19 cellular contexts compared by ENCODE assay signal in genomic region chr1:1895456-1896333, GRCh38. TPM values are rescaled to one million over a fixed set of nuclear protein-coding genes. Genes with fewer than 3 reads are reported as not detected.
DNase-seq lines count a peak whose midpoint lies in the region; ATAC-seq and TF ChIP-seq lines count a peak whose summit lies in the region.
"Had no signal": no experiment of that assay in that cellular context is flagged by ENCODE, and none has a peak within 500 bp of the region (broad histone marks: within the 10 kb centered on the region; RNA-seq: fewer than 3 reads in every experiment).

No MANE protein-coding gene starts in this region.

- TF ChIP-seq POLR2A in stomach (IDR thresholded peaks at IDR 0.05): no peak

- CTCF ChIA-PET in OCI-LY7 (lab: Charles Lee; ENCODE audit: unreplicated experiment): interaction anchor here (2.0 kb wide), 1 partner anchor 11 kb away, joined by 8 read pairs; no protein-coding TSS in a partner anchor

- no TSS peak for BruUV-seq in OCI-LY7 (replicated peaks; lab: Mats Ljungman, UMichigan)

- H3K4me1 ChIP-seq in OCI-LY7 (ENCODE audit: insufficient read depth, low read length, poor library complexity, severe bottlenecking): peaks cover 83% of the 10 kb centered on the region
- peaks cover 13 to 53% (median 48%) of the 10 kb centered on the region in 4 donors for H3K4me1 ChIP-seq in stomach

- no peak overlapping the region for H3K27ac Mint-ChIP-seq in glutamatergic neuron (ENCODE audit: unreplicated experiment)

- TF ChIP-seq CTCF in OCI-LY7 (conservative IDR thresholded peaks at IDR 0.05; ENCODE audit: low read length) (no peak), glutamatergic neuron (IDR thresholded peaks at IDR 0.05; ENCODE audit: partially characterized antibody, unreplicated experiment) (no peak), stomach (IDR thresholded peaks at IDR 0.05) (no peak)

- peak overlapping the region; percentile 16; the same call in 1 of the 2 replicates for H2AFZ ChIP-seq in OCI-LY7 (ENCODE audit: low read length)

- H3K9me3 ChIP-seq in OCI-LY7 (ENCODE audit: low read length) (no peaks in the 10 kb centered on the region), stomach (no peaks in the 10 kb centered on the region)
- H3K9me3 ChIP-seq: gastrocnemius medialis, suprapubic skin had no signal

- H3K9me3 Mint-ChIP-seq in glutamatergic neuron (ENCODE audit: unreplicated experiment): peaks cover 1% of the 10 kb centered on the region

- peaks cover 21% of the 10 kb centered on the region for H3K4me1 Mint-ChIP-seq in glutamatergic neuron (ENCODE audit: low read depth, unreplicated experiment)

- no peak for ATAC-seq in HG03565 (IDR thresholded peaks at IDR 0.05; ENCODE audit: unreplicated experiment)
- ATAC-seq in HG02870 (IDR thresholded peaks at IDR 0.05; ENCODE audit: unreplicated experiment): no peak
- no peak for ATAC-seq in GM21367 (IDR thresholded peaks at IDR 0.05; ENCODE audit: unreplicated experiment)
- ATAC-seq: activated CD4-positive, CD25-positive, alpha-beta regulatory T cell treated with anti-CD3 and anti-CD28 coated beads, Interleukin-2, amount 50 U/mL, for 24 hours; gastrocnemius medialis; sciatic nerve had no signal

- H4K20me1 ChIP-seq in OCI-LY7 (ENCODE audit: insufficient read depth, low read length): no peaks in the 10 kb centered on the region

- H3K4me3 ChIP-seq in H7 (ENCODE audit: insufficient read depth, low read depth, low read length) (no peak overlapping the region), OCI-LY7 (ENCODE audit: low read depth, low read length, poor library complexity, severe bottlenecking) (peak overlapping the region; percentile 55), stomach (no peak overlapping the region)
- H3K4me3 ChIP-seq: gastrocnemius medialis had no signal

- no peak for TF ChIP-seq EP300 in stomach (IDR thresholded peaks at IDR 0.05)

- peak overlapping the region; percentile 30 for H3K4me3 Mint-ChIP-seq in glutamatergic neuron (ENCODE audit: unreplicated experiment)

- H3K36me3 ChIP-seq in H7 (replicated peaks; ENCODE audit: control insufficient read depth, insufficient read depth, low read length): no peaks in the 10 kb centered on the region
- no peaks in the 10 kb centered on the region for H3K36me3 ChIP-seq in OCI-LY7 (ENCODE audit: insufficient read depth, low read length)
- no peaks in the 10 kb centered on the region for H3K36me3 ChIP-seq in stomach
- H3K36me3 ChIP-seq: gastrocnemius medialis, suprapubic skin had no signal

- DNase-seq in H7 (peak; percentile 42), OCI-LY7 (ENCODE audit: low spot score) (peak; percentile 90), glutamatergic neuron (no peak), stomach (no peak)
- DNase-seq: activated effector memory CD4-positive, alpha-beta T cell treated with Interleukin-2 at 50 U/mL for 16 hours; AML-193; amygdala; cerebellar nuclear complex; gastrocnemius medialis; NCI-H1417 treated with DMSO at 0.1 percent for 48 hours; Right ventricle myocardium superior had no signal

- POLR2A ChIA-PET in OCI-LY7 (lab: Charles Lee): interaction anchor here (0.7 to 1.4 kb wide), 4 partner anchors 13 to 136 kb away, joined by 3 to 8 read pairs (median 4); no protein-coding TSS in a partner anchor

- H3K27me3 Mint-ChIP-seq in glutamatergic neuron (ENCODE audit: unreplicated experiment): peaks cover 12% of the 10 kb centered on the region

- intact Hi-C loops in OCI-LY7 (cut with micrococcal nuclease; ENCODE audit: unreplicated experiment) (loop anchor here (2.0 kb wide), 1 partner anchor 117 kb away; the partner anchor contains the start of gene NADK), stomach (cut with DNase I; ENCODE audit: low total_unique reads) (no loop called here)

- H3K9me2 ChIP-seq in OCI-LY7 (ENCODE audit: insufficient read depth, low read length): no peaks in the 10 kb centered on the region

- no peaks in the 10 kb centered on the region for H3K36me3 Mint-ChIP-seq in glutamatergic neuron (ENCODE audit: unreplicated experiment)

- H3K27ac ChIP-seq in OCI-LY7 (ENCODE audit: low read depth, low read length, poor library complexity, severe bottlenecking) (peak overlapping the region; percentile 81), stomach (peak overlapping the region in 4 of 5 donors; percentile 40 to 64 (median 46))
- H3K27ac ChIP-seq: suprapubic skin had no signal

- WGBS in stomach, 5 donors: 69 to 81% (median 76%) methylated on average over 12 to 14 of the region's 14 CpGs

- H3K79me2 ChIP-seq in OCI-LY7 (ENCODE audit: insufficient read depth, low read depth, low read length): peaks cover 25% of the 10 kb centered on the region; the same call in 1 of the 2 replicates

- H3K27me3 ChIP-seq in H7 (ENCODE audit: control insufficient read depth, insufficient read depth, low read length): no peaks in the 10 kb centered on the region
- peaks cover 0 to 35% (median 4%) of the 10 kb centered on the region in 3 donors for H3K27me3 ChIP-seq in stomach
- H3K27me3 ChIP-seq: gastrocnemius medialis, suprapubic skin had no signal

- peak overlapping the region; percentile 98 for H3K4me2 ChIP-seq in OCI-LY7 (ENCODE audit: low read length)

RNA-seq across cellular contexts. Expression of gene GNB1, which starts 4.8 kb away (rescaled TPM):
- 135 and 159 TPM in 2 replicates for total RNA-seq in H7 (2014; rRNA removed; shearing (Covaris generic))
- 86.9 and 101 TPM in 2 replicates for total RNA-seq in OCI-LY7 (2014; rRNA removed; shearing (Covaris generic))
- total RNA-seq in OCI-LY7 (2022): 502 and 563 TPM in 2 replicates
- total RNA-seq in glutamatergic neuron (ENCODE audit: unreplicated experiment): 734 TPM
- total RNA-seq in stomach: 100 to 1,000 TPM in 4 of 5 donors, 10 to 100 TPM in 1; 49.6 to 195 (median 124) TPM
- 100 to 1,000 TPM in 2 of 3 donors, 10 to 100 TPM in 1; 66.2 to 146 (median 126) TPM for polyA plus RNA-seq in stomach

RNA-seq across cellular contexts. Expression of gene CALML6, which starts 19.4 kb away (rescaled TPM):
- 1.6 and 3.7 TPM in 2 replicates for total RNA-seq in H7 (2014; rRNA removed; shearing (Covaris generic))
- total RNA-seq in OCI-LY7 (2014; rRNA removed; shearing (Covaris generic)): 0.54 and 0.88 TPM in 2 replicates
- total RNA-seq in OCI-LY7 (2022) (2.4 and 5.1 TPM in 2 replicates), glutamatergic neuron (ENCODE audit: unreplicated experiment) (5.2 TPM), stomach (not detected)
- polyA plus RNA-seq in stomach: 1 to 10 TPM; 1.4 to 5.7 (median 2.6) TPM
- total RNA-seq: lung microvascular endothelial cell; Right ventricle myocardium superior; T-helper 1 cell treated with Interleukin-12 subunit alpha and Interleukin-12 subunit beta and Interleukin-4 antibody, amounts not matched to agents 30 ng/mL and 1 ng/mL, for 36 hours had no signal

RNA-seq across cellular contexts. Expression of gene TMEM52, which starts 23.4 kb away (rescaled TPM):
- 24.1 and 29.4 TPM in 2 replicates for total RNA-seq in H7 (2014; rRNA removed; shearing (Covaris generic))
- total RNA-seq in OCI-LY7 (2014; rRNA removed; shearing (Covaris generic)): 0.46 and 1.7 TPM in 2 replicates
- total RNA-seq in OCI-LY7 (2022) (2.5 and 2.7 TPM in 2 replicates), glutamatergic neuron (ENCODE audit: unreplicated experiment) (5.4 TPM), stomach (1 to 10 TPM in 1 of 5 donors, not detected in 4; 9.8 TPM)
- 10 to 100 TPM in 1 of 3 donors, 1 to 10 TPM in 2; 5.0 to 10.4 (median 6.2) TPM for polyA plus RNA-seq in stomach
- total RNA-seq: T-helper 1 cell treated with Interleukin-12 subunit alpha and Interleukin-12 subunit beta and Interleukin-4 antibody, amounts not matched to agents 30 ng/mL and 1 ng/mL, for 36 hours had no signal

Comparison
In these comparisons a context has a peak if more than half of its experiments do, and no peak if none do; other contexts are left out.
1. DNase-seq: peak in H7 (single experiment) and OCI-LY7 (single experiment); none in glutamatergic neuron (single experiment) and stomach (single experiment).